ENCODE assay signal across 9 cellular contexts in genomic region chr6:127547215-127547614, GRCh38. TPM values are rescaled to one million over a fixed set of nuclear protein-coding genes. Genes with fewer than 3 reads are reported as not detected.
DNase-seq lines count a peak whose midpoint lies in the region; ATAC-seq and TF ChIP-seq lines count a peak whose summit lies in the region.
"Had no signal": no experiment of that assay in that cellular context is flagged by ENCODE, and none has a peak within 500 bp of the region (broad histone marks: within the 10 kb centered on the region; RNA-seq: fewer than 3 reads in every experiment).

No MANE protein-coding gene starts in this region.

- H3K36me3 ChIP-seq in mesenchymal stem cell (ENCODE audit: control insufficient read depth in 1 of 2, insufficient read depth in 2 of 2, low read depth in 1 of 2, low read length in 2 of 2), result no peaks in the 10 kb centered on the region
- H3K36me3 ChIP-seq in left lung, result no peaks in the 10 kb centered on the region
- H3K36me3 ChIP-seq in Caco-2 (ENCODE audit: control insufficient read depth, insufficient read depth, low read length), result no peaks in the 10 kb centered on the region

- H3K9me3 Mint-ChIP-seq in HFFc6, result no peaks in the 10 kb centered on the region
- H3K9me3 Mint-ChIP-seq in activated CD4-positive, alpha-beta T cell treated with anti-CD3 and anti-CD28 coated beads, Interleukin-2, amount 10 ng/mL, durations not matched to agents 24 days and 14 days, result no peaks in the 10 kb centered on the region
- H3K9me3 Mint-ChIP-seq in Caco-2 (ENCODE audit: unreplicated experiment), result no peaks in the 10 kb centered on the region

- H3K18ac ChIP-seq in mesenchymal stem cell (ENCODE audit: low read depth in 1 of 2, low read length in 2 of 2), result no peak overlapping the region

- no peaks in the 10 kb centered on the region for H3K9me3 ChIP-seq in mesenchymal stem cell (ENCODE audit: control insufficient read depth, low read length)
- no peaks in the 10 kb centered on the region for H3K9me3 ChIP-seq in left lung
- no peaks in the 10 kb centered on the region for H3K9me3 ChIP-seq in Caco-2

- 20% methylated on average over 1 of the region's 1 CpG for whole genome bisulfite sequencing in mesenchymal stem cell

- H2BK120ac ChIP-seq in mesenchymal stem cell (ENCODE audit: low read depth, low read length), result peak overlapping the region; percentile 19

- H2BK12ac ChIP-seq in mesenchymal stem cell (ENCODE audit: low read length in 2 of 2), result no peak overlapping the region

- H3K36me3 Mint-ChIP-seq in HFFc6 (ENCODE audit: low read depth), result no peaks in the 10 kb centered on the region
- H3K36me3 Mint-ChIP-seq in activated CD4-positive, alpha-beta T cell treated with anti-CD3 and anti-CD28 coated beads, Interleukin-2, amount 10 ng/mL, durations not matched to agents 24 days and 14 days (ENCODE audit: low read depth), result no peaks in the 10 kb centered on the region
- no peaks in the 10 kb centered on the region for H3K36me3 Mint-ChIP-seq in Caco-2 (ENCODE audit: insufficient read depth, unreplicated experiment)

- no peak overlapping the region for H4K8ac ChIP-seq in mesenchymal stem cell (ENCODE audit: low read length)

- H2BK15ac ChIP-seq in mesenchymal stem cell (ENCODE audit: low read depth, poor library complexity, severe bottlenecking), result no peak overlapping the region

- H3K4me1 Mint-ChIP-seq in HFFc6 (ENCODE audit: low read depth) (peaks cover 13% of the 10 kb centered on the region), Caco-2 (ENCODE audit: low read depth, unreplicated experiment) (no peaks in the 10 kb centered on the region)
- H3K4me1 Mint-ChIP-seq in activated CD4-positive, alpha-beta T cell treated with anti-CD3 and anti-CD28 coated beads, Interleukin-2, amount 10 ng/mL, durations not matched to agents 24 days and 14 days, result no peaks in the 10 kb centered on the region

- intact Hi-C loops in activated CD4-positive, alpha-beta T cell treated with anti-CD3 and anti-CD28 coated beads, Interleukin-2, amount 10 ng/mL, durations not matched to agents 24 days and 14 days (cut with micrococcal nuclease), result no loop called here
- intact Hi-C loops in left lung (cut with DNase I), result loop anchor here in 1 of 2 donors (10.0 kb wide), 1 partner anchor 242 kb away; no protein-coding TSS in a partner anchor
- intact Hi-C loops in Caco-2 (cut with micrococcal nuclease; ENCODE audit: unreplicated experiment), result no loop called here

- H3K4me2 ChIP-seq in mesenchymal stem cell (ENCODE audit: low read length, poor library complexity, severe bottlenecking), result no peak overlapping the region

- BruUV-seq in Caco-2 (replicated peaks; lab: Mats Ljungman, UMichigan), result no TSS peak

- DNase-seq in ELF-1 (ENCODE audit: low read depth, low spot score), result peak; percentile 4
- peak; percentile 22 for DNase-seq in HFFc6
- peak; percentile 69 for DNase-seq in activated CD4-positive, alpha-beta T cell treated with anti-CD3 and anti-CD28 coated beads, Interleukin-2, amount 10 ng/mL, durations not matched to agents 24 days and 14 days
- no peak for DNase-seq in mesenchymal stem cell
- DNase-seq in left lung, result no peak
- DNase-seq in C1 segment of cervical spinal cord (lab: John Stamatoyannopoulos, UW), result no peak
- DNase-seq in amniotic stem cell (lab: John Stamatoyannopoulos, UW), result no peak
- DNase-seq in Caco-2, result no peak

- H3K4me3 Mint-ChIP-seq in HFFc6 (no peak overlapping the region), Caco-2 (ENCODE audit: unreplicated experiment) (no peak overlapping the region)
- no peak overlapping the region for H3K4me3 Mint-ChIP-seq in activated CD4-positive, alpha-beta T cell treated with anti-CD3 and anti-CD28 coated beads, Interleukin-2, amount 10 ng/mL, durations not matched to agents 24 days and 14 days

- H3K4ac ChIP-seq in mesenchymal stem cell (ENCODE audit: low read depth in 1 of 2, low read length in 2 of 2), result no peak overlapping the region

- H3K27ac ChIP-seq in mesenchymal stem cell (ENCODE audit: low read length, poor library complexity, severe bottlenecking) (no peak overlapping the region), left lung (no peak overlapping the region)

- H3K27me3 Mint-ChIP-seq in HFFc6 (ENCODE audit: insufficient read depth) (peaks cover 4% of the 10 kb centered on the region; the same call in 1 of the 2 replicates), Caco-2 (ENCODE audit: insufficient read depth, unreplicated experiment) (peaks cover 3% of the 10 kb centered on the region)
- H3K27me3 Mint-ChIP-seq in activated CD4-positive, alpha-beta T cell treated with anti-CD3 and anti-CD28 coated beads, Interleukin-2, amount 10 ng/mL, durations not matched to agents 24 days and 14 days, result peaks cover 32% of the 10 kb centered on the region

- CTCF ChIA-PET in Caco-2 (lab: Charles Lee), result interaction anchor here (1.4 kb wide), 1 partner anchor 81 kb away, joined by 3 read pairs; no protein-coding TSS in a partner anchor

- no peak overlapping the region for H3K14ac ChIP-seq in mesenchymal stem cell (ENCODE audit: low read length in 2 of 2)

- POLR2A ChIA-PET in Caco-2 (lab: Charles Lee), result no interaction called here

- H2BK5ac ChIP-seq in mesenchymal stem cell (ENCODE audit: low read depth, low read length, poor library complexity, severe bottlenecking), result no peak overlapping the region

- no peaks in the 10 kb centered on the region for H3K4me1 ChIP-seq in mesenchymal stem cell (ENCODE audit: control insufficient read depth, insufficient read depth, low read depth, low read length)
- H3K4me1 ChIP-seq in left lung, result no peaks in the 10 kb centered on the region
- no peaks in the 10 kb centered on the region for H3K4me1 ChIP-seq in Caco-2

- peak; percentile 64 for TF ChIP-seq CTCF in HFFc6 (IDR thresholded peaks at IDR 0.05)
- peak in 1 of 2 donors; percentile 9 for TF ChIP-seq CTCF in left lung (IDR thresholded peaks at IDR 0.05)
- TF ChIP-seq CTCF in Caco-2 (IDR thresholded peaks at IDR 0.05; ENCODE audit: insufficient read depth in 1 of 2, low read depth in 1 of 2, low read length in 1 of 2, severe bottlenecking in 1 of 2, unreplicated experiment in 1 of 2), result peak in 1 of 2 experiments; percentile 14

- H2AK5ac ChIP-seq in mesenchymal stem cell (ENCODE audit: low read length, severe bottlenecking), result no peak overlapping the region

- H3K27me3 ChIP-seq in mesenchymal stem cell (ENCODE audit: control insufficient read depth in 1 of 2, insufficient read depth in 1 of 2, low read length in 2 of 2) (no peaks in the 10 kb centered on the region), left lung (no peaks in the 10 kb centered on the region), Caco-2 (replicated peaks; ENCODE audit: control insufficient read depth, insufficient read depth, low read length) (no peaks in the 10 kb centered on the region)

- no peaks in the 10 kb centered on the region for H3K79me1 ChIP-seq in mesenchymal stem cell (replicated peaks; ENCODE audit: low read length, poor library complexity, severe bottlenecking)

- no peak overlapping the region for H2AFZ ChIP-seq in mesenchymal stem cell (ENCODE audit: low read depth, low read length)

- ATAC-seq in left lung, result no peak

- H3K9ac ChIP-seq in mesenchymal stem cell (ENCODE audit: low read length), result no peak overlapping the region

- H3K23ac ChIP-seq in mesenchymal stem cell (ENCODE audit: low read length in 2 of 2), result no peak overlapping the region

- H3K27ac Mint-ChIP-seq in HFFc6 (no peak overlapping the region), Caco-2 (ENCODE audit: unreplicated experiment) (no peak overlapping the region)
- no peak overlapping the region for H3K27ac Mint-ChIP-seq in activated CD4-positive, alpha-beta T cell treated with anti-CD3 and anti-CD28 coated beads, Interleukin-2, amount 10 ng/mL, durations not matched to agents 24 days and 14 days

- no peak overlapping the region for H4K91ac ChIP-seq in mesenchymal stem cell (ENCODE audit: low read length)

- H3K4me3 ChIP-seq in mesenchymal stem cell (ENCODE audit: insufficient read depth in 1 of 2, low read depth in 1 of 2, low read length in 2 of 2) (no peak overlapping the region), left lung (no peak overlapping the region), Caco-2 (ENCODE audit: low read depth, low read length) (no peak overlapping the region)

RNA-seq across cellular contexts. Expression of gene C6orf58, which starts 29.8 kb away (rescaled TPM):
- under 1 TPM in 1 of 6 experiments, not detected in 5; 0.27 TPM for total RNA-seq in HFFc6 (2021; fragmentation: NEBNext Ultra II Directional; extraction: Animal tissue kit (Norgen Biotek cat#: 25700))
- not detected in 2 replicates for total RNA-seq in activated CD4-positive, alpha-beta T cell treated with anti-CD3 and anti-CD28 coated beads, Interleukin-2, amount 10 ng/mL, durations not matched to agents 24 days and 14 days
- not detected for polyA plus RNA-seq in mesenchymal stem cell (2013, experiment 1 of 2)
- not detected for polyA plus RNA-seq in mesenchymal stem cell (2013, experiment 2 of 2)
- total RNA-seq in left lung (not detected), Caco-2 (2022) (not detected in 2 replicates)
- total RNA-seq: NCI-H460 had no signal

Comparison
In these comparisons a context has a peak if more than half of its experiments do, and no peak if none do; other contexts are left out.
1. DNase-seq: peak in ELF-1 (single experiment), HFFc6 (single experiment) and activated CD4-positive, alpha-beta T cell treated with anti-CD3 and anti-CD28 coated beads, Interleukin-2, amount 10 ng/mL, durations not matched to agents 24 days and 14 days (single experiment); none in mesenchymal stem cell (single experiment), left lung (0 of 2), C1 segment of cervical spinal cord (0 of 14), amniotic stem cell (single experiment) and Caco-2 (0 of 2).